Comparison of ENCODE assay signal across 8 cellular contexts in the genomic region with DNA sequence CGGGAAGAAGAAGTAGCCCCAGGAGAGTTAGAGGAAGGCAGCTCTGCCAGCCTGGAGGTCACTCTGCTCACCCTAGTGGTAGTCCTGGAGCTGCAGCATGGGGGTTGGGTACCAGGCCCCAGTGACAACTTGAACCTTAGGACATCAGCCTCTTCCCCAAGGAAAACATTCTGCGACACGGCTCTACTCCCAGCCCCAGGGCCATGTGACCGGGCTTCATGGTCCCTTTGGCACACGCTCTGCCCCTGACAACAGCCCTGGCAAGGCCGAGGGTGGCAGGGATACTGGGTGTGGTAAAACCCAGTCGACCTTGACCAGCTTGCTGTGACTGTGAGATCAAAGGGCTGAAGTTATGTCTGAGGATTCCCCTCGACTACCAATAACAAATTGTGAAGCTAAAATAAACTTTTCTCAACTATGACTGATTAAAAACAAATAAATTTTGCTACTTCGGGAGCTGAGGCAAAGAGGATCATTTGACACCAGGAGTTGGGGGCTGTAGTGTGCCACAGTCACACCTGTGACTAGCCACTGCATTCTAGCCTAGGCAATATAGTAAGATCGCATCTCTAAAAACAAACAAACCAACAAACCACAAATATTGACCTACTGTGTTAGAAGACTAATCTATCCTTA. TPM values are rescaled to one million over a fixed set of nuclear protein-coding genes. Genes with fewer than 3 reads are reported as not detected.
DNase-seq lines count a peak whose midpoint lies in the region; ATAC-seq and TF ChIP-seq lines count a peak whose summit lies in the region.

No MANE protein-coding gene starts in this region.

- H3K79me2 ChIP-seq in GM23338 (replicated peaks; ENCODE audit: insufficient read depth), result no peaks in the 10 kb centered on the region
- H3K79me2 ChIP-seq in OCI-LY1 (ENCODE audit: insufficient read depth, low read length), result no peaks in the 10 kb centered on the region

- H3K36me3 ChIP-seq in GM23338 (ENCODE audit: insufficient read depth), result no peaks in the 10 kb centered on the region
- no peaks in the 10 kb centered on the region for H3K36me3 ChIP-seq in OCI-LY1 (ENCODE audit: insufficient read depth, low read length)

- peaks cover 2% of the 10 kb centered on the region for H3K27me3 Mint-ChIP-seq in GM23338 (ENCODE audit: insufficient read depth, low read depth, poor library complexity)

- peaks cover 9% of the 10 kb centered on the region for H3K4me1 ChIP-seq in GM23338 (ENCODE audit: insufficient read depth)
- H3K4me1 ChIP-seq in OCI-LY1 (ENCODE audit: insufficient read depth, low read length, severe bottlenecking), result peaks cover 54% of the 10 kb centered on the region

- H3K27ac ChIP-seq in GM23338 (ENCODE audit: low read depth) (no peak overlapping the region), OCI-LY1 (ENCODE audit: low read depth, low read length, poor library complexity, severe bottlenecking) (peak overlapping the region; percentile 86)

- DNase-seq in GM12864 (ENCODE audit: low read depth), result no peak
- DNase-seq in GM23338 (ENCODE audit: low spot score), result peak; percentile 63
- peak; percentile 30 to 40 for DNase-seq in left colon
- no peak for DNase-seq in cerebellum (ENCODE audit: low spot score)
- no peak for DNase-seq in NCI-H1048 (lab: John Stamatoyannopoulos, UW)
- DNase-seq in central memory CD4-positive, alpha-beta T cell, result no peak

- H3K9me3 ChIP-seq in OCI-LY1 (ENCODE audit: low read length), result no peaks in the 10 kb centered on the region

- H3K27me3 ChIP-seq in GM23338 (ENCODE audit: insufficient read depth) (no peaks in the 10 kb centered on the region), OCI-LY1 (ENCODE audit: insufficient read depth, low read length) (no peaks in the 10 kb centered on the region)

- peak overlapping the region; percentile 83 for H2AFZ ChIP-seq in GM23338
- peak overlapping the region; percentile 44; the same call in 1 of the 2 replicates for H2AFZ ChIP-seq in OCI-LY1 (ENCODE audit: low read length)

- H3F3A ChIP-seq in GM23338 (replicated peaks; ENCODE audit: low read depth) (no peaks in the 10 kb centered on the region), OCI-LY1 (ENCODE audit: insufficient read depth, low read length) (0 out of 2 replicates have a peak, but pooled peaks cover 3% of the 10 kb centered on the region)

- H3K36me3 Mint-ChIP-seq in GM23338 (ENCODE audit: low read depth), result no peaks in the 10 kb centered on the region

- H3K4me1 Mint-ChIP-seq in GM23338, result peaks cover 13% of the 10 kb centered on the region

- no peak overlapping the region for H3K27ac Mint-ChIP-seq in GM23338

- intact Hi-C loops in left colon (cut with DNase I, micrococcal nuclease), result no loop called here

- H3K9me3 Mint-ChIP-seq in GM23338, result no peaks in the 10 kb centered on the region

- no peaks in the 10 kb centered on the region for H3K9me2 ChIP-seq in GM23338 (ENCODE audit: insufficient read depth)
- no peaks in the 10 kb centered on the region for H3K9me2 ChIP-seq in OCI-LY1 (ENCODE audit: low read depth, low read length)

- H4K20me1 ChIP-seq in GM23338 (replicated peaks; ENCODE audit: insufficient read depth) (no peaks in the 10 kb centered on the region), OCI-LY1 (ENCODE audit: insufficient read depth, low read length) (no peaks in the 10 kb centered on the region)

- H3K4me2 ChIP-seq in GM23338, result no peak overlapping the region
- H3K4me2 ChIP-seq in OCI-LY1 (ENCODE audit: low read length), result peak overlapping the region; percentile 42

- ATAC-seq in GM23338 (peak; percentile 98), left colon (peak; percentile 95), HG03139 (IDR thresholded peaks at IDR 0.05; ENCODE audit: unreplicated experiment) (no peak)

- peak overlapping the region; percentile 36; the same call in 1 of the 2 replicates for H3K9ac ChIP-seq in OCI-LY1 (ENCODE audit: low read length)

- no peak overlapping the region for H3K4me3 Mint-ChIP-seq in GM23338

- H3K4me3 ChIP-seq in GM12864 (ENCODE audit: low read depth, low read length), result no peak overlapping the region
- no peak overlapping the region for H3K4me3 ChIP-seq in GM23338
- H3K4me3 ChIP-seq in OCI-LY1 (ENCODE audit: low read depth, low read length, poor library complexity, severe bottlenecking), result peak overlapping the region; percentile 22

- TF ChIP-seq CTCF in GM12864 (IDR thresholded peaks at IDR 0.05; ENCODE audit: low read depth, low read length, missing control alignments) (peak; percentile 66), GM23338 (conservative IDR thresholded peaks at IDR 0.05; ENCODE audit: low read depth in 2 of 2) (peak; percentile 50 to 62), OCI-LY1 (IDR thresholded peaks at IDR 0.05; ENCODE audit: low read length) (peak; percentile 69)

TF ChIP-seq in GM23338, 12 proteins besides CTCF, POLR2A, EP300 and RAD21 (continues in another document):
- TF ChIP-seq ZNF114 (CRISPR knock-in tag; IDR thresholded peaks at IDR 0.05), result no peak
- TF ChIP-seq, protein P1, sequence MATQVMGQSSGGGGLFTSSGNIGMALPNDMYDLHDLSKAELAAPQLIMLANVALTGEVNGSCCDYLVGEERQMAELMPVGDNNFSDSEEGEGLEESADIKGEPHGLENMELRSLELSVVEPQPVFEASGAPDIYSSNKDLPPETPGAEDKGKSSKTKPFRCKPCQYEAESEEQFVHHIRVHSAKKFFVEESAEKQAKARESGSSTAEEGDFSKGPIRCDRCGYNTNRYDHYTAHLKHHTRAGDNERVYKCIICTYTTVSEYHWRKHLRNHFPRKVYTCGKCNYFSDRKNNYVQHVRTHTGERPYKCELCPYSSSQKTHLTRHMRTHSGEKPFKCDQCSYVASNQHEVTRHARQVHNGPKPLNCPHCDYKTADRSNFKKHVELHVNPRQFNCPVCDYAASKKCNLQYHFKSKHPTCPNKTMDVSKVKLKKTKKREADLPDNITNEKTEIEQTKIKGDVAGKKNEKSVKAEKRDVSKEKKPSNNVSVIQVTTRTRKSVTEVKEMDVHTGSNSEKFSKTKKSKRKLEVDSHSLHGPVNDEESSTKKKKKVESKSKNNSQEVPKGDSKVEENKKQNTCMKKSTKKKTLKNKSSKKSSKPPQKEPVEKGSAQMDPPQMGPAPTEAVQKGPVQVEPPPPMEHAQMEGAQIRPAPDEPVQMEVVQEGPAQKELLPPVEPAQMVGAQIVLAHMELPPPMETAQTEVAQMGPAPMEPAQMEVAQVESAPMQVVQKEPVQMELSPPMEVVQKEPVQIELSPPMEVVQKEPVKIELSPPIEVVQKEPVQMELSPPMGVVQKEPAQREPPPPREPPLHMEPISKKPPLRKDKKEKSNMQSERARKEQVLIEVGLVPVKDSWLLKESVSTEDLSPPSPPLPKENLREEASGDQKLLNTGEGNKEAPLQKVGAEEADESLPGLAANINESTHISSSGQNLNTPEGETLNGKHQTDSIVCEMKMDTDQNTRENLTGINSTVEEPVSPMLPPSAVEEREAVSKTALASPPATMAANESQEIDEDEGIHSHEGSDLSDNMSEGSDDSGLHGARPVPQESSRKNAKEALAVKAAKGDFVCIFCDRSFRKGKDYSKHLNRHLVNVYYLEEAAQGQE (IDR thresholded peaks at IDR 0.05; ENCODE audit: unreplicated experiment), result no peak
- TF ChIP-seq NANOG (IDR thresholded peaks at IDR 0.05; ENCODE audit: borderline replicate concordance), result no peak
- TF ChIP-seq ZNF331 (CRISPR knock-in tag; IDR thresholded peaks at IDR 0.05; ENCODE audit: low read depth), result no peak
- TF ChIP-seq EZH2 (IDR thresholded peaks at IDR 0.05; ENCODE audit: low read depth, unreplicated experiment), result no peak
- TF ChIP-seq POLR2AphosphoS5 (IDR thresholded peaks at IDR 0.05; ENCODE audit: low read depth), result no peak

RNA-seq across cellular contexts. Expression of gene ARID1B, which starts 24.4 kb away (rescaled TPM):
- 72.2 and 82.4 TPM in 2 replicates for total RNA-seq in GM23338 (2014; rRNA removed; shearing (Covaris generic))
- polyA plus RNA-seq in GM23338 (2016; fragmentation: Nextera tagmentation; extraction: Ambion mirVana), result 53.3 and 59.3 TPM in 2 replicates
- total RNA-seq in left colon (10 to 100 TPM; 69.0 to 85.4 TPM), cerebellum (214 TPM)

Comparison
In these comparisons a context has a peak if more than half of its experiments do, and no peak if none do; other contexts are left out.
1. DNase-seq: peak in GM23338 (single experiment) and left colon (2 of 2); none in GM12864 (single experiment), cerebellum (single experiment), NCI-H1048 (single experiment) and central memory CD4-positive, alpha-beta T cell (single experiment).
2. Peak in every context shown above with its lines, with median percentiles within 50 percentile points of each other: CTCF ChIP-seq.